In genomic region chr10:124921261-124921660, GRCh38 we compare ENCODE assay signal across 20 cellular contexts.
"Had no signal": no experiment of that assay in that cellular context is flagged by ENCODE, and none has a peak within 500 bp of the region (broad histone marks: within the 10 kb centered on the region; RNA-seq: fewer than 3 reads in every experiment).

No MANE protein-coding gene starts in this region.

- H3K27ac Mint-ChIP-seq: activated CD8-positive, alpha-beta T cell treated with anti-CD3 and anti-CD28 coated beads for 36 hours; activated T-cell treated with anti-CD3 and anti-CD28 coated beads, Interleukin-2, amount 50 U/mL, for 24 hours; activated T-helper 2 cell treated with anti-CD3 and anti-CD28 coated beads, Interferon-gamma antibody, Interleukin-2, Interleukin-4, amounts not matched to agents 10 μg/mL and 5 μg/mL and 100 μg/mL, durations not matched to agents 14 hours and 24 hours and 36 hours; stimulated activated naive B cell treated with anti-CD40 and anti-IgM and Interleukin-4, amounts not matched to agents 10 μg/mL and 1 μg/mL and 100 μg/mL, for 72 hours; T-cell had no signal

- H3K9me3 ChIP-seq: esophagus muscularis mucosa, thyroid gland, uterus had no signal

- H3K27me3 ChIP-seq: esophagus muscularis mucosa, hepatocyte, thyroid gland, uterus had no signal

- H3K4me3 ChIP-seq: coronary artery, esophagus muscularis mucosa, hepatocyte, thyroid gland, uterus had no signal

- H3K4me3 Mint-ChIP-seq: activated CD8-positive, alpha-beta T cell treated with anti-CD3 and anti-CD28 coated beads for 36 hours; activated T-cell treated with anti-CD3 and anti-CD28 coated beads, Interleukin-2, amount 50 U/mL, for 24 hours; central memory CD8-positive, alpha-beta T cell; stimulated activated naive B cell treated with anti-CD40 and anti-IgM and Interleukin-4, amounts not matched to agents 10 μg/mL and 1 μg/mL and 100 μg/mL, for 72 hours had no signal

- H3K27ac ChIP-seq: hepatocyte, thyroid gland had no signal

- H3K36me3 ChIP-seq: thyroid gland, uterus had no signal

- H3K9me3 Mint-ChIP-seq: activated CD8-positive, alpha-beta T cell treated with anti-CD3 and anti-CD28 coated beads for 36 hours; activated T-cell treated with anti-CD3 and anti-CD28 coated beads, Interleukin-2, amount 50 U/mL, for 24 hours; activated T-helper 2 cell treated with anti-CD3 and anti-CD28 coated beads, Interferon-gamma antibody, Interleukin-2, Interleukin-4, amounts not matched to agents 10 μg/mL and 5 μg/mL and 100 μg/mL, durations not matched to agents 14 hours and 24 hours and 36 hours; central memory CD8-positive, alpha-beta T cell; stimulated activated naive B cell treated with anti-CD40 and anti-IgM and Interleukin-4, amounts not matched to agents 10 μg/mL and 1 μg/mL and 100 μg/mL, for 72 hours; T-cell had no signal

- H3K4me2 ChIP-seq: hepatocyte had no signal

- DNase-seq: activated CD4-positive, alpha-beta T cell treated with anti-CD3 and anti-CD28 coated beads for 48 hours; activated CD4-positive, CD25-positive, alpha-beta regulatory T cell; activated CD8-positive, alpha-beta T cell treated with anti-CD3 and anti-CD28 coated beads for 36 hours; activated naive CD4-positive, alpha-beta T cell treated with Interleukin-2 at 50 U/mL for 16 hours; activated T-cell treated with anti-CD3 and anti-CD28 coated beads, Interleukin-2, amount 50 U/mL, for 24 hours; anterior cingulate cortex; midbrain; nephron progenitor cell; occipital lobe; posterior cingulate gyrus; retina; stimulated activated naive B cell treated with anti-CD40 and anti-IgM and Interleukin-4, amounts not matched to agents 10 μg/mL and 1 μg/mL and 100 μg/mL, for 72 hours; T-cell; thyroid gland; uterus had no signal

- ATAC-seq: activated CD8-positive, alpha-beta T cell treated with anti-CD3 and anti-CD28 coated beads for 36 hours; stimulated activated naive B cell treated with anti-CD40 and anti-IgM and Interleukin-4, amounts not matched to agents 10 μg/mL and 1 μg/mL and 100 μg/mL, for 72 hours; T-cell had no signal

- H2AFZ ChIP-seq: hepatocyte had no signal

- H3K27me3 Mint-ChIP-seq: activated CD8-positive, alpha-beta T cell treated with anti-CD3 and anti-CD28 coated beads for 36 hours; activated T-cell treated with anti-CD3 and anti-CD28 coated beads, Interleukin-2, amount 50 U/mL, for 24 hours; central memory CD8-positive, alpha-beta T cell; stimulated activated naive B cell treated with anti-CD40 and anti-IgM and Interleukin-4, amounts not matched to agents 10 μg/mL and 1 μg/mL and 100 μg/mL, for 72 hours; T-cell had no signal
